1 cellular context compared by ENCODE assay signal in the genomic region with DNA sequence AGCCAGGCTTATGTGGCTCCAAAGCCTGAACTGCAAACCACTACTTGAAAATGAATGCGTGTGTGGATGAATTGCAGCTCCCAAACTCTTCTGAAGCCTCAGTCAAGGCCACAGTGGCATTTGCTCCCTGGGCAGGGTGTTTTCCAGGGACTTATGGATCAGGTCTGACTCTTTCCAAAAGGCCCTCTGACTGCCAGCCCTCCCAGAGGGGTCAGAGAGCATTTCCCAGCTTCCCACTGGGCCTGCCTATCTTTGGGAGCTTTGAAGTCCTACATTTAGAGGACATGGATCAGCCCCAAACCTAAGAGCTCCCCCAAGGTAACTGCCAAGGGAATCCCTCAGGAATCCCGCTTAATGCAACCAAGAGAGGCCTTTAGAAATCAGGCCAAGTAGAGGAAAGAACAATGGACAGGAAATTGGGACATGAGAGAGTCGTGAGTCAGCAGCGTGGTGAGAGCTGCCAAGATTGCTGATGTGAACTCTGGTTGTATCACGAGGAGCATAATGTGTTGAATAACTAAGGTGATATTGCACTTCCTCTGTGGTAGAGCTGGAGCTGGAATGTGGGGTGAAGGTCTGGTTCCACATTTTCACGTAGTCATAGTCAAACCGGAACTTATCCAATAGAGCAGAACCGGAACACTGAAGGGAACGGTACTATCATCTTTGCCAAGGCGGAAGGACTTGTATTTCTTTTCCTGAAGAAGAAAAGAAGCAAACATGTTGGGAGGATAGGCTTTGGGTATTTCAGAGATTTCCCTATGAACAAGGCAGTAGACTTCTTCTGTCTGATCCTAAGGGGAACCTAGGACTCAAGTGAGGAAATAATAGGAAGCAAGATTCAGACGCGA.
TF ChIP-seq lines count a peak whose summit lies in the region.

No MANE protein-coding gene starts in this region.

TF ChIP-seq in HepG2, 621 proteins besides CTCF, POLR2A, EP300 and RAD21 (continued from another document):
- TF ChIP-seq, protein P1, sequence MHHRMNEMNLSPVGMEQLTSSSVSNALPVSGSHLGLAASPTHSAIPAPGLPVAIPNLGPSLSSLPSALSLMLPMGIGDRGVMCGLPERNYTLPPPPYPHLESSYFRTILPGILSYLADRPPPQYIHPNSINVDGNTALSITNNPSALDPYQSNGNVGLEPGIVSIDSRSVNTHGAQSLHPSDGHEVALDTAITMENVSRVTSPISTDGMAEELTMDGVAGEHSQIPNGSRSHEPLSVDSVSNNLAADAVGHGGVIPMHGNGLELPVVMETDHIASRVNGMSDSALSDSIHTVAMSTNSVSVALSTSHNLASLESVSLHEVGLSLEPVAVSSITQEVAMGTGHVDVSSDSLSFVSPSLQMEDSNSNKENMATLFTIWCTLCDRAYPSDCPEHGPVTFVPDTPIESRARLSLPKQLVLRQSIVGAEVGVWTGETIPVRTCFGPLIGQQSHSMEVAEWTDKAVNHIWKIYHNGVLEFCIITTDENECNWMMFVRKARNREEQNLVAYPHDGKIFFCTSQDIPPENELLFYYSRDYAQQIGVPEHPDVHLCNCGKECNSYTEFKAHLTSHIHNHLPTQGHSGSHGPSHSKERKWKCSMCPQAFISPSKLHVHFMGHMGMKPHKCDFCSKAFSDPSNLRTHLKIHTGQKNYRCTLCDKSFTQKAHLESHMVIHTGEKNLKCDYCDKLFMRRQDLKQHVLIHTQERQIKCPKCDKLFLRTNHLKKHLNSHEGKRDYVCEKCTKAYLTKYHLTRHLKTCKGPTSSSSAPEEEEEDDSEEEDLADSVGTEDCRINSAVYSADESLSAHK (CRISPR knock-in tag; IDR thresholded peaks at IDR 0.05; ENCODE audit: borderline replicate concordance): no peak
